In genomic region chr1:221166559-221167318, GRCh38 we compare ENCODE assay signal across 9 cellular contexts.
DNase-seq lines count a peak whose midpoint lies in the region; ATAC-seq and TF ChIP-seq lines count a peak whose summit lies in the region.
"Had no signal": no experiment of that assay in that cellular context is flagged by ENCODE, and none has a peak within 500 bp of the region (broad histone marks: within the 10 kb centered on the region; RNA-seq: fewer than 3 reads in every experiment).

No MANE protein-coding gene starts in this region.

- TF ChIP-seq CTCF in neutrophil (IDR thresholded peaks at IDR 0.05): no peak

- H3K27ac ChIP-seq in neutrophil: peak overlapping the region; percentile 75

- no peaks in the 10 kb centered on the region for H3K9me3 ChIP-seq in neutrophil

- peaks cover 23% of the 10 kb centered on the region for H3K27me3 Mint-ChIP-seq in activated T-helper 17 cell treated with anti-CD3 and anti-CD28 coated beads, Interleukin-2, amount 50 U/mL, for 72 hours

- DNase-seq in OCI-M1 (lab: John Stamatoyannopoulos, UW) (peak; percentile 81), foreskin melanocyte (no peak), T-helper 1 cell (no peak), DMS114 treated with DMSO at 0.1 percent for 48 hours (lab: John Stamatoyannopoulos, UW; ENCODE audit: unreplicated experiment) (no peak)

- H3K36me3 Mint-ChIP-seq in activated T-helper 17 cell treated with anti-CD3 and anti-CD28 coated beads, Interleukin-2, amount 50 U/mL, for 72 hours (ENCODE audit: low read depth): no peaks in the 10 kb centered on the region
- H3K36me3 Mint-ChIP-seq: brain had no signal

- H3K27me3 ChIP-seq in neutrophil: no peaks in the 10 kb centered on the region

- no peak overlapping the region for H3K4me3 Mint-ChIP-seq in activated T-helper 17 cell treated with anti-CD3 and anti-CD28 coated beads, Interleukin-2, amount 50 U/mL, for 72 hours
- H3K4me3 Mint-ChIP-seq: brain had no signal

- H3K27ac Mint-ChIP-seq in activated T-helper 17 cell treated with anti-CD3 and anti-CD28 coated beads, Interleukin-2, amount 50 U/mL, for 72 hours: no peak overlapping the region
- H3K27ac Mint-ChIP-seq: brain had no signal

- peak overlapping the region; percentile 27 to 38 for H3K4me3 ChIP-seq in neutrophil (ENCODE audit: low read depth in 1 of 2, low read length in 1 of 2)

- H3K4me1 Mint-ChIP-seq in activated T-helper 17 cell treated with anti-CD3 and anti-CD28 coated beads, Interleukin-2, amount 50 U/mL, for 72 hours: no peaks in the 10 kb centered on the region
- H3K4me1 Mint-ChIP-seq: brain had no signal

- peaks cover 4% of the 10 kb centered on the region for H3K9me3 Mint-ChIP-seq in activated T-helper 17 cell treated with anti-CD3 and anti-CD28 coated beads, Interleukin-2, amount 50 U/mL, for 72 hours

- no peaks in the 10 kb centered on the region for H3K36me3 ChIP-seq in neutrophil

- ATAC-seq in GM19023 (IDR thresholded peaks at IDR 0.05; ENCODE audit: unreplicated experiment): peak; percentile 63
- ATAC-seq in HG03045 (IDR thresholded peaks at IDR 0.05; ENCODE audit: unreplicated experiment): peak; percentile 65
- ATAC-seq in activated T-helper 17 cell treated with anti-CD3 and anti-CD28 coated beads, Interleukin-2, amount 50 U/mL, for 72 hours (replicated peaks): no peak

- peaks cover 52 to 59% of the 10 kb centered on the region in 2 experiments for H3K4me1 ChIP-seq in neutrophil (ENCODE audit: control insufficient read depth in 1 of 2, insufficient read depth in 1 of 2, low read depth in 1 of 2, low read length in 1 of 2)
